ENCODE assay signal across 15 cellular contexts in genomic region chr4:110271986-110272385, GRCh38.
"Had no signal": no experiment of that assay in that cellular context is flagged by ENCODE, and none has a peak within 500 bp of the region (broad histone marks: within the 10 kb centered on the region; RNA-seq: fewer than 3 reads in every experiment).

No MANE protein-coding gene starts in this region.

- H3K27ac ChIP-seq: heart left ventricle, neutrophil, right lobe of liver, stomach, testis had no signal

- H3K4me1 ChIP-seq: heart left ventricle, right lobe of liver, stomach, testis had no signal

- ATAC-seq: heart left ventricle, right lobe of liver had no signal

- H3K4me3 ChIP-seq: heart left ventricle, right lobe of liver, stomach, testis had no signal

- H3K36me3 ChIP-seq: heart left ventricle, neutrophil, right lobe of liver, stomach had no signal

- H3K27me3 ChIP-seq: heart left ventricle, neutrophil, right lobe of liver, stomach, testis had no signal

- H3K9me3 ChIP-seq: heart left ventricle, neutrophil, right lobe of liver, stomach, testis had no signal

- DNase-seq: activated B cell treated with CpG ODN at 0.5 μM for 24 hours; activated CD4-positive, alpha-beta T cell treated with anti-CD3 and anti-CD28 coated beads, Interleukin-2, amount 10 ng/mL, durations not matched to agents 7 days and 5 days; activated naive CD8-positive, alpha-beta T cell treated with anti-CD3 and anti-CD28 coated beads for 36 hours; amygdala; cortex of kidney; effector CD4-positive, alpha-beta T cell; foreskin melanocyte; heart left ventricle; immature natural killer cell; posterior cingulate gyrus; right lobe of liver; stomach; T-helper 2 cell; testis had no signal
